In the genomic region with DNA sequence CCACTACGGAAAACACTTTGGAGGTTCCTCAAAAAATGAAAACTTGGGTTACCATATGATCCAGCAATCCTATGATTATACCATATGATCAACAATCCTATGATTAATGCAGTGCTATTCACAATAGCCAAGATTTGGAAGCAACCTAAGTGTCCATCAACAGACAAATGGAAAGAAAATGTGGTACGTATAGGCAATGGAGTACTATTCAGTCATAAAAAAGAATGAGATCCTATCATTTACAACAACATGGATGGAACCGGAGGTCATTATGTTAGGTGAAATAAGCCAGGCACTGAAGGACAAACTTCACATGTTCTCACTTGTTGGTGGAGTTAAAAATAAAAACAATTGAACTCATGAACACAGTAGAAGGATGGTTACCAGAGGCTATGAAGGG, we compare ENCODE assay signal across 37 cellular contexts. TPM values are rescaled to one million over a fixed set of nuclear protein-coding genes. Genes with fewer than 3 reads are reported as not detected.
DNase-seq lines count a peak whose midpoint lies in the region; ATAC-seq, FAIRE-seq and TF ChIP-seq lines count a peak whose summit lies in the region.
"Had no signal": no experiment of that assay in that cellular context is flagged by ENCODE, and none has a peak within 500 bp of the region (broad histone marks: within the 10 kb centered on the region; RNA-seq: fewer than 3 reads in every experiment).

No MANE protein-coding gene starts in this region.

- POLR2A ChIA-PET in SK-N-SH (lab: Yijun Ruan, JAX) (no interaction called here), HEK293 (lab: Yijun Ruan, JAX) (no interaction called here), GM12878 (lab: Charles Lee) (no interaction called here), K562 (lab: Yijun Ruan, JAX) (interaction anchor here (0.6 kb wide), 1 partner anchor 412 kb away, joined by 3 read pairs; no protein-coding TSS in a partner anchor)

- DNase-seq in SK-N-SH (no peak), GM12878 (ENCODE audit: low read depth, low spot score) (no peak), K562 (ENCODE audit: extremely low read depth in 1 of 4, low spot score in 3 of 4) (no peak), NCI-H146 (lab: John Stamatoyannopoulos, UW) (no peak)
- DNase-seq in T-helper 2 cell treated with Interferon-gamma antibody and Interleukin-4, amounts not matched to agents 5 μg/mL and 100 μg/mL, for 36 hours (ENCODE audit: low spot score), result no peak
- DNase-seq: 8988T; ACHN; AML-193; BE2C; C1 segment of cervical spinal cord; Caco-2; Calu3; CD4-positive, alpha-beta memory T cell; CD4-positive, alpha-beta T cell; CD4-positive, CD25-positive, alpha-beta regulatory T cell; CD8-positive, alpha-beta memory T cell; CD8-positive, alpha-beta T cell; COR-L47; DMS 273 treated with DMSO at 0.1 percent for 48 hours; DMS153; DMS53; DMS79; DMS79 treated with DMSO at 0.1 percent for 48 hours; DND-41; EL had no signal

- H3K9me1 ChIP-seq in K562 (ENCODE audit: control insufficient read depth, insufficient read depth, low read length), result no peaks in the 10 kb centered on the region

- no peak for TF ChIP-seq POLR2A in GM12878 (IDR thresholded peaks at IDR 0.05; ENCODE audit: low read depth, low read length)
- TF ChIP-seq POLR2A in K562 (conservative IDR thresholded peaks at IDR 0.05), result no peak

- H3K4me1 Mint-ChIP-seq in T-helper 2 cell treated with Interferon-gamma antibody and Interleukin-4, amounts not matched to agents 5 μg/mL and 100 μg/mL, for 36 hours (ENCODE audit: low read depth), result no peaks in the 10 kb centered on the region
- H3K4me1 Mint-ChIP-seq: B cell; CD14-positive monocyte; CD4-positive, alpha-beta memory T cell; CD8-positive, alpha-beta memory T cell had no signal

- TF ChIP-seq CTCF in SK-N-SH (IDR thresholded peaks at IDR 0.05) (no peak), HEK293 (tag by site-specific recombination; IDR thresholded peaks at IDR 0.05) (no peak), GM12878 (IDR thresholded peaks at IDR 0.05 in 2 of 3, conservative IDR thresholded peaks at IDR 0.05 in 1 of 3; ENCODE audit: control insufficient read depth in 2 of 3, extremely low read depth in 1 of 3, insufficient read depth in 1 of 3, low read depth in 3 of 3, low read length in 3 of 3) (no peak), K562 (IDR thresholded peaks at IDR 0.05 in 2 of 3, conservative IDR thresholded peaks at IDR 0.05 in 1 of 3; ENCODE audit: insufficient read depth in 2 of 3, low read depth in 1 of 3, low read length in 3 of 3) (no peak)

- TF ChIP-seq EP300 in SK-N-SH (IDR thresholded peaks at IDR 0.05; ENCODE audit: borderline replicate concordance in 1 of 2, low read depth in 1 of 2, low read length in 1 of 2) (no peak), GM12878 (IDR thresholded peaks at IDR 0.05; ENCODE audit: borderline replicate concordance in 1 of 2, control insufficient read depth in 1 of 2, low read depth in 2 of 2, low read length in 2 of 2) (no peak), K562 (IDR thresholded peaks at IDR 0.05; ENCODE audit: low read length) (no peak)

- peaks cover 35% of the 10 kb centered on the region for H3K36me3 Mint-ChIP-seq in T-helper 2 cell treated with Interferon-gamma antibody and Interleukin-4, amounts not matched to agents 5 μg/mL and 100 μg/mL, for 36 hours (ENCODE audit: low read depth)

- H2AFZ ChIP-seq in SK-N-SH (ENCODE audit: low read depth) (no peak overlapping the region), GM12878 (ENCODE audit: control insufficient read depth, low read depth, low read length) (no peak overlapping the region), K562 (ENCODE audit: low read depth, low read length) (no peak overlapping the region)

- H3F3A ChIP-seq in SK-N-SH (replicated peaks; ENCODE audit: insufficient read depth), result peaks cover 9% of the 10 kb centered on the region

- CTCF ChIA-PET in SK-N-SH (lab: Yijun Ruan, JAX) (no interaction called here), HEK293 (lab: Yijun Ruan, JAX) (interaction anchor here (0.6 kb wide), 1 partner anchor 293 kb away, joined by 3 read pairs; no protein-coding TSS in a partner anchor), GM12878 (lab: Yijun Ruan, JAX) (no interaction called here), K562 (lab: Yijun Ruan, JAX; ENCODE audit: low intra/inter-chr PET ratio) (no interaction called here)

- in situ Hi-C loops in GM12878 (cut with MboI), result no loop called here
- in situ Hi-C loops in K562 (cut with MboI), result no loop called here

- H3K4me1 ChIP-seq in SK-N-SH (ENCODE audit: control insufficient read depth in 1 of 2, insufficient read depth in 2 of 2, low read depth in 1 of 2, low read length in 1 of 2) (no peaks in the 10 kb centered on the region), HEK293 (ENCODE audit: control insufficient read depth, insufficient read depth, low read length) (no peaks in the 10 kb centered on the region), GM12878 (ENCODE audit: control insufficient read depth, insufficient read depth, low read length) (no peaks in the 10 kb centered on the region), K562 (replicated peaks in 1 of 2; ENCODE audit: control insufficient read depth in 2 of 2, insufficient read depth in 2 of 2, low read length in 2 of 2) (no peaks in the 10 kb centered on the region)
- H3K4me1 ChIP-seq: A549; BE2C; BLaER1; BLaER1 treated with 17β-estradiol and CSF1 and Interleukin-3, amounts not matched to agents 10 nM and 100 nM; Caco-2 had no signal

- TF ChIP-seq RAD21 in SK-N-SH (IDR thresholded peaks at IDR 0.05; ENCODE audit: low read length), result no peak
- no peak for TF ChIP-seq RAD21 in GM12878 (IDR thresholded peaks at IDR 0.05; ENCODE audit: insufficient read depth, low read depth, low read length)
- no peak for TF ChIP-seq RAD21 in K562 (CRISPR knock-in tag; conservative IDR thresholded peaks at IDR 0.05 in 1 of 2, IDR thresholded peaks at IDR 0.05 in 1 of 2)

- no peak overlapping the region for H3K27ac Mint-ChIP-seq in T-helper 2 cell treated with Interferon-gamma antibody and Interleukin-4, amounts not matched to agents 5 μg/mL and 100 μg/mL, for 36 hours
- H3K27ac Mint-ChIP-seq: B cell; CD14-positive monocyte; CD4-positive, alpha-beta memory T cell; CD4-positive, alpha-beta T cell; CD8-positive, alpha-beta memory T cell; CD8-positive, alpha-beta T cell had no signal

- H3K79me2 ChIP-seq in SK-N-SH (ENCODE audit: insufficient read depth) (no peaks in the 10 kb centered on the region), GM12878 (ENCODE audit: control insufficient read depth, insufficient read depth, low read length) (no peaks in the 10 kb centered on the region), K562 (ENCODE audit: control insufficient read depth, insufficient read depth, low read length) (no peaks in the 10 kb centered on the region)

- H3K36me3 ChIP-seq in SK-N-SH (replicated peaks in 1 of 2; ENCODE audit: control insufficient read depth in 1 of 2, insufficient read depth in 2 of 2, low read length in 1 of 2), result peaks cover 4 to 64% of the 10 kb centered on the region in 2 experiments
- H3K36me3 ChIP-seq in HEK293 (ENCODE audit: control insufficient read depth in 2 of 2, insufficient read depth in 1 of 2, low read length in 2 of 2), result peaks cover 16 to 45% of the 10 kb centered on the region in 2 experiments
- no peaks in the 10 kb centered on the region; a peak in 1 of 4 replicates for H3K36me3 ChIP-seq in GM12878 (ENCODE audit: control insufficient read depth in 2 of 2, insufficient read depth in 2 of 2, low read length in 1 of 2)
- no peaks in the 10 kb centered on the region for H3K36me3 ChIP-seq in K562 (ENCODE audit: control insufficient read depth, insufficient read depth, low read length)
- H3K36me3 ChIP-seq: BE2C had no signal

- no peak for ATAC-seq in SK-N-SH treated with all-trans-retinoic acid at 6 μM for 48 hours
- ATAC-seq in GM12878, result no peak
- ATAC-seq in K562, result no peak
- no peak for ATAC-seq in GM19452 (IDR thresholded peaks at IDR 0.05; ENCODE audit: unreplicated experiment)
- ATAC-seq: A549; CD8-positive, alpha-beta T cell had no signal

- RAD21 ChIA-PET in GM12878 (lab: Charles Lee; ENCODE audit: unreplicated experiment), result no interaction called here

- H3K9me3 ChIP-seq in SK-N-SH (peaks cover 7% of the 10 kb centered on the region; the same call in 1 of the 2 replicates), HEK293 (ENCODE audit: control insufficient read depth, insufficient read depth, low read depth, low read length) (no peaks in the 10 kb centered on the region), GM12878 (replicated peaks; ENCODE audit: control insufficient read depth, insufficient read depth, low read length) (no peaks in the 10 kb centered on the region), K562 (replicated peaks; ENCODE audit: control insufficient read depth, insufficient read depth, low read depth, low read length) (no peaks in the 10 kb centered on the region)
- H3K9me3 ChIP-seq: A549, BE2C had no signal

- no peak overlapping the region for H3K4me3 Mint-ChIP-seq in T-helper 2 cell treated with Interferon-gamma antibody and Interleukin-4, amounts not matched to agents 5 μg/mL and 100 μg/mL, for 36 hours
- H3K4me3 Mint-ChIP-seq: B cell; CD14-positive monocyte; CD4-positive, alpha-beta memory T cell; CD4-positive, alpha-beta T cell; CD4-positive, CD25-positive, alpha-beta regulatory T cell; CD8-positive, alpha-beta memory T cell; CD8-positive, alpha-beta T cell had no signal

- no peaks in the 10 kb centered on the region for H3K27me3 Mint-ChIP-seq in T-helper 2 cell treated with Interferon-gamma antibody and Interleukin-4, amounts not matched to agents 5 μg/mL and 100 μg/mL, for 36 hours (ENCODE audit: low read depth)
- H3K27me3 Mint-ChIP-seq: B cell; CD4-positive, alpha-beta memory T cell; CD4-positive, alpha-beta T cell had no signal

- intact Hi-C loops in GM12878 (cut with micrococcal nuclease; ENCODE audit: unreplicated experiment) (no loop called here), K562 (cut with micrococcal nuclease) (no loop called here)

- SMC1A ChIA-PET in GM12878 (lab: Charles Lee; ENCODE audit: uncharacterized antibody, unreplicated experiment), result interaction anchor here (0.8 kb wide), 1 partner anchor 29 kb away, joined by 3 read pairs; no protein-coding TSS in a partner anchor

- no peak overlapping the region for H3K27ac ChIP-seq in SK-N-SH (ENCODE audit: low read depth in 2 of 2, low read length in 1 of 2)
- no peak overlapping the region for H3K27ac ChIP-seq in HEK293 (ENCODE audit: extremely low read depth, low read depth, low read length)
- H3K27ac ChIP-seq in GM12878 (ENCODE audit: control insufficient read depth, insufficient read depth), result no peak overlapping the region
- no peak overlapping the region for H3K27ac ChIP-seq in K562 (ENCODE audit: extremely low read depth, low read depth, low read length)
- H3K27ac ChIP-seq: 22Rv1; A549; BLaER1; BLaER1 treated with 17β-estradiol and CSF1 and Interleukin-3, amounts not matched to agents 10 nM and 100 nM; C4-2B had no signal

- peaks cover 25% of the 10 kb centered on the region for H3K9me3 Mint-ChIP-seq in T-helper 2 cell treated with Interferon-gamma antibody and Interleukin-4, amounts not matched to agents 5 μg/mL and 100 μg/mL, for 36 hours

- H3K4me3 ChIP-seq in SK-N-SH (ENCODE audit: low read depth in 2 of 2, low read length in 1 of 2), result no peak overlapping the region
- H3K4me3 ChIP-seq in HEK293 (ENCODE audit: low read depth, low read length), result no peak overlapping the region
- no peak overlapping the region for H3K4me3 ChIP-seq in GM12878
- no peak overlapping the region for H3K4me3 ChIP-seq in K562
- H3K4me3 ChIP-seq: A549; BLaER1; BLaER1 treated with 17β-estradiol and CSF1 and Interleukin-3, amounts not matched to agents 10 nM and 100 nM had no signal

- H3K9ac ChIP-seq in SK-N-SH, result no peak overlapping the region
- H3K9ac ChIP-seq in GM12878 (ENCODE audit: control insufficient read depth, insufficient read depth, low read length), result no peak overlapping the region
- no peak overlapping the region for H3K9ac ChIP-seq in K562 (ENCODE audit: insufficient read depth in 1 of 2, low read depth in 2 of 2, low read length in 2 of 2)
- H3K9ac ChIP-seq: BLaER1; BLaER1 treated with 17β-estradiol and CSF1 and Interleukin-3, amounts not matched to agents 10 nM and 100 nM had no signal

- 97% methylated on average over 3 of the region's 3 CpGs for whole genome bisulfite sequencing in SK-N-SH (ENCODE audit: low lambda C conversion rate)
- WGBS in GM12878 (ENCODE audit: insufficient coverage, insufficient replicate concordance, low lambda C conversion rate, missing lambda C conversion rate), result 96% methylated on average over 3 of the region's 3 CpGs
- 87% methylated on average over 3 of the region's 3 CpGs for WGBS in K562 (ENCODE audit: insufficient coverage, low coverage, missing lambda C conversion rate)

- BruUV-seq in GM12878 (replicated peaks; lab: Mats Ljungman, UMichigan) (no TSS peak), K562 (replicated peaks; lab: Mats Ljungman, UMichigan) (no TSS peak)

- H3K27me3 ChIP-seq in SK-N-SH (ENCODE audit: insufficient read depth) (no peaks in the 10 kb centered on the region), GM12878 (replicated peaks in 1 of 2; ENCODE audit: control insufficient read depth in 2 of 2, insufficient read depth in 2 of 2, low read length in 1 of 2) (no peaks in the 10 kb centered on the region), K562 (ENCODE audit: control insufficient read depth in 2 of 2, insufficient read depth in 2 of 2, low read length in 2 of 2) (no peaks in the 10 kb centered on the region)
- H3K27me3 ChIP-seq: BE2C; BLaER1; BLaER1 treated with 17β-estradiol and CSF1 and Interleukin-3, amounts not matched to agents 10 nM and 100 nM had no signal

- H3K9me2 ChIP-seq in SK-N-SH, result no peaks in the 10 kb centered on the region

- H3K4me2 ChIP-seq in SK-N-SH, result no peak overlapping the region
- H3K4me2 ChIP-seq in GM12878 (ENCODE audit: control insufficient read depth, insufficient read depth), result no peak overlapping the region
- no peak overlapping the region for H3K4me2 ChIP-seq in K562 (ENCODE audit: insufficient read depth, low read length)
- H3K4me2 ChIP-seq: A549; BLaER1; BLaER1 treated with 17β-estradiol and CSF1 and Interleukin-3, amounts not matched to agents 10 nM and 100 nM had no signal

- FAIRE-seq in GM12878 (lab: Jason Lieb, UNC) (peak; percentile 65), K562 (lab: Jason Lieb, UNC) (no peak)
- FAIRE-seq: A204.1, A549, D721Med had no signal

- no peaks in the 10 kb centered on the region for H4K20me1 ChIP-seq in SK-N-SH (ENCODE audit: insufficient read depth)
- H4K20me1 ChIP-seq in GM12878 (ENCODE audit: control insufficient read depth, insufficient read depth), result no peaks in the 10 kb centered on the region
- no peaks in the 10 kb centered on the region for H4K20me1 ChIP-seq in K562 (replicated peaks; ENCODE audit: control insufficient read depth, insufficient read depth, low read length)
- H4K20me1 ChIP-seq: BLaER1; BLaER1 treated with 17β-estradiol and CSF1 and Interleukin-3, amounts not matched to agents 10 nM and 100 nM had no signal

RNA-seq across cellular contexts. Expression of a gene that starts 27.6 kb away (rescaled TPM):
- polyA plus RNA-seq in SK-N-SH (2012; rRNA removed), result 3.8 and 7.7 TPM in 2 replicates
- 5.0 and 5.8 TPM in 2 replicates for polyA plus RNA-seq in SK-N-SH (2012; cell fraction: cytosol; rRNA removed)
- 8.8 and 26.5 TPM in 2 replicates for polyA plus RNA-seq in SK-N-SH (2012; cell fraction: nucleus; rRNA removed)
- total RNA-seq in GM12878 (2013; cell fraction: nucleolus; rRNA removed), result 30.4 and 41.7 TPM in 2 replicates
- 3.2 and 6.2 TPM in 2 replicates for total RNA-seq in GM12878 (2014; rRNA removed)
- 6.1 and 8.7 TPM in 2 replicates for total RNA-seq in GM12878 (2014; rRNA removed; fragmentation: Illumina TruSeq; extraction: Trizol)
- 4.0 and 6.2 TPM in 2 replicates for total RNA-seq in GM12878 (2021)
- 0.98 TPM for polyA plus RNA-seq in GM12878 (2011; ENCODE audit: low read depth)
- 6.8 and 10.1 TPM in 2 replicates for polyA plus RNA-seq in GM12878 (2011; rRNA removed)
- 1.3 and 2.3 TPM in 2 replicates for polyA plus RNA-seq in GM12878 (2011; cell fraction: cytosol; rRNA removed)
- 6.7 and 8.8 TPM in 2 replicates for polyA plus RNA-seq in GM12878 (2011; cell fraction: nucleus; rRNA removed)
- polyA plus RNA-seq in GM12878 (2012), result 3.8 and 4.1 TPM in 2 replicates
- polyA plus RNA-seq in GM12878 (2014; fragmentation: Illumina TruSeq; extraction: Trizol), result 3.5 and 4.0 TPM in 2 replicates
- 1 to 10 TPM; 2.6 to 3.2 TPM for polyA plus RNA-seq in GM12878 (2014; fragmentation: Nextera tagmentation; extraction: Ambion mirVana)
- polyA plus RNA-seq in GM12878 (2014; rRNA removed), result 5.1 and 5.7 TPM in 2 replicates
- polyA plus RNA-seq in GM12878 (2016; fragmentation: Nextera tagmentation; extraction: Ambion mirVana), result 1 to 10 TPM; 4.3 to 5.6 TPM
- polyA minus RNA-seq in GM12878 (2011; rRNA and poly(A)+ RNA removed), result 1.5 and 6.6 TPM in 2 replicates
- 2.8 TPM in 1 of 2 replicates, not detected in the other for polyA minus RNA-seq in GM12878 (2011; cell fraction: cytosol; rRNA and poly(A)+ RNA removed)
- 8.7 and 13.1 TPM in 2 replicates for polyA minus RNA-seq in GM12878 (2011; cell fraction: nucleus; rRNA and poly(A)+ RNA removed)
- total RNA-seq in K562 (2011; cell fraction: chromatin; rRNA removed; ENCODE audit: low replicate concordance), result 28.4 and 58.9 TPM in 2 replicates
- total RNA-seq in K562 (2011; cell fraction: nucleolus; rRNA removed), result 14.8 and 18.8 TPM in 2 replicates
- 26.7 and 42.7 TPM in 2 replicates for total RNA-seq in K562 (2011; cell fraction: nucleoplasm; rRNA removed)
- 6.5 and 8.5 TPM in 2 replicates for total RNA-seq in K562 (2014; rRNA removed)
- 14.3 and 14.5 TPM in 2 replicates for total RNA-seq in K562 (2014; rRNA removed; fragmentation: Illumina TruSeq; extraction: Trizol)
- total RNA-seq in K562 (2015; rRNA removed; fragmentation: Illumina TruSeq; extraction: Trizol), result 9.0 and 11.0 TPM in 2 replicates
- 6.1 and 8.6 TPM in 2 replicates for total RNA-seq in K562 (2021)
- polyA plus RNA-seq in K562 (2011; rRNA removed), result 11.7 and 13.3 TPM in 2 replicates
- polyA plus RNA-seq in K562 (2011; cell fraction: cytosol; rRNA removed), result 0.79 and 3.4 TPM in 2 replicates
- polyA plus RNA-seq in K562 (2011; cell fraction: nucleus; rRNA removed), result 15.8 and 17.1 TPM in 2 replicates
- 5.0 and 10.8 TPM in 2 replicates for polyA plus RNA-seq in K562 (2012)
- polyA plus RNA-seq in K562 (2014; fragmentation: Illumina TruSeq; extraction: Trizol), result 5.1 and 5.9 TPM in 2 replicates
- polyA plus RNA-seq in K562 (2014; fragmentation: Nextera tagmentation; extraction: Ambion mirVana), result 1 to 10 TPM; 3.7 to 4.6 TPM
- 10.4 and 12.9 TPM in 2 replicates for polyA plus RNA-seq in K562 (2014; rRNA removed)
- polyA minus RNA-seq in K562 (2011; rRNA and poly(A)+ RNA removed), result 13.6 and 19.5 TPM in 2 replicates
- 3.7 and 5.2 TPM in 2 replicates for polyA minus RNA-seq in K562 (2011; cell fraction: cytosol; rRNA and poly(A)+ RNA removed)
- polyA minus RNA-seq in K562 (2011; cell fraction: nucleus; rRNA and poly(A)+ RNA removed), result 16.2 and 28.9 TPM in 2 replicates

RNA-seq across cellular contexts. Expression of a gene that starts 28.0 kb away (rescaled TPM):
- polyA plus RNA-seq in SK-N-SH (2012; rRNA removed) (1,777 and 2,471 TPM in 2 replicates), GM12878 (2011; rRNA removed) (2,736 and 3,509 TPM in 2 replicates), GM12878 (2014; fragmentation: Illumina TruSeq; extraction: Trizol) (1,739 and 2,088 TPM in 2 replicates), GM12878 (2014; fragmentation: Nextera tagmentation; extraction: Ambion mirVana) (1,000 to 10,000 TPM; 3,416 to 4,705 TPM), GM12878 (2014; rRNA removed) (2,025 and 2,160 TPM in 2 replicates), GM12878 (2016; fragmentation: Nextera tagmentation; extraction: Ambion mirVana) (1,000 to 10,000 TPM; 1,779 to 1,833 TPM), K562 (2011; rRNA removed) (3,088 and 3,282 TPM in 2 replicates), K562 (2014; fragmentation: Illumina TruSeq; extraction: Trizol) (1,383 and 1,726 TPM in 2 replicates), K562 (2014; fragmentation: Nextera tagmentation; extraction: Ambion mirVana) (1,000 to 10,000 TPM; 2,423 to 2,945 TPM), K562 (2014; rRNA removed) (2,195 and 2,258 TPM in 2 replicates)
- polyA plus RNA-seq in SK-N-SH (2012; cell fraction: cytosol; rRNA removed), result 3,120 and 3,746 TPM in 2 replicates
- polyA plus RNA-seq in SK-N-SH (2012; cell fraction: nucleus; rRNA removed), result 421 and 492 TPM in 2 replicates
- total RNA-seq in GM12878 (2013; cell fraction: nucleolus; rRNA removed), result 210 and 242 TPM in 2 replicates
- total RNA-seq in GM12878 (2014; rRNA removed) (1,715 and 1,919 TPM in 2 replicates), GM12878 (2014; rRNA removed; fragmentation: Illumina TruSeq; extraction: Trizol) (2,577 and 2,600 TPM in 2 replicates), GM12878 (2021) (1,460 and 1,505 TPM in 2 replicates), K562 (2014; rRNA removed) (1,654 and 1,685 TPM in 2 replicates), K562 (2014; rRNA removed; fragmentation: Illumina TruSeq; extraction: Trizol) (3,037 and 3,271 TPM in 2 replicates), K562 (2015; rRNA removed; fragmentation: Illumina TruSeq; extraction: Trizol) (2,063 and 2,242 TPM in 2 replicates), K562 (2021) (1,392 and 1,538 TPM in 2 replicates)
- 3,990 TPM for polyA plus RNA-seq in GM12878 (2011; ENCODE audit: low read depth)
- polyA plus RNA-seq in GM12878 (2011; cell fraction: cytosol; rRNA removed), result 1,475 and 1,891 TPM in 2 replicates
- 520 and 651 TPM in 2 replicates for polyA plus RNA-seq in GM12878 (2011; cell fraction: nucleus; rRNA removed)
- polyA plus RNA-seq in GM12878 (2012), result 2,856 and 3,931 TPM in 2 replicates
- 381 and 517 TPM in 2 replicates for polyA minus RNA-seq in GM12878 (2011; rRNA and poly(A)+ RNA removed)
- polyA minus RNA-seq in GM12878 (2011; cell fraction: cytosol; rRNA and poly(A)+ RNA removed), result 228 and 239 TPM in 2 replicates
- 125 and 194 TPM in 2 replicates for polyA minus RNA-seq in GM12878 (2011; cell fraction: nucleus; rRNA and poly(A)+ RNA removed)
- total RNA-seq in K562 (2011; cell fraction: chromatin; rRNA removed; ENCODE audit: low replicate concordance), result 331 and 344 TPM in 2 replicates
- 339 and 368 TPM in 2 replicates for total RNA-seq in K562 (2011; cell fraction: nucleolus; rRNA removed)
- 601 and 1,012 TPM in 2 replicates for total RNA-seq in K562 (2011; cell fraction: nucleoplasm; rRNA removed)
- 748 and 1,744 TPM in 2 replicates for polyA plus RNA-seq in K562 (2011; cell fraction: cytosol; rRNA removed)
- 371 and 883 TPM in 2 replicates for polyA plus RNA-seq in K562 (2011; cell fraction: nucleus; rRNA removed)
- polyA plus RNA-seq in K562 (2012), result 2,166 and 2,345 TPM in 2 replicates
- 1,049 and 1,123 TPM in 2 replicates for polyA minus RNA-seq in K562 (2011; rRNA and poly(A)+ RNA removed)
- 396 and 500 TPM in 2 replicates for polyA minus RNA-seq in K562 (2011; cell fraction: cytosol; rRNA and poly(A)+ RNA removed)
- polyA minus RNA-seq in K562 (2011; cell fraction: nucleus; rRNA and poly(A)+ RNA removed), result 165 and 328 TPM in 2 replicates
